ENCODE assay signal across 1 cellular context in the genomic region with DNA sequence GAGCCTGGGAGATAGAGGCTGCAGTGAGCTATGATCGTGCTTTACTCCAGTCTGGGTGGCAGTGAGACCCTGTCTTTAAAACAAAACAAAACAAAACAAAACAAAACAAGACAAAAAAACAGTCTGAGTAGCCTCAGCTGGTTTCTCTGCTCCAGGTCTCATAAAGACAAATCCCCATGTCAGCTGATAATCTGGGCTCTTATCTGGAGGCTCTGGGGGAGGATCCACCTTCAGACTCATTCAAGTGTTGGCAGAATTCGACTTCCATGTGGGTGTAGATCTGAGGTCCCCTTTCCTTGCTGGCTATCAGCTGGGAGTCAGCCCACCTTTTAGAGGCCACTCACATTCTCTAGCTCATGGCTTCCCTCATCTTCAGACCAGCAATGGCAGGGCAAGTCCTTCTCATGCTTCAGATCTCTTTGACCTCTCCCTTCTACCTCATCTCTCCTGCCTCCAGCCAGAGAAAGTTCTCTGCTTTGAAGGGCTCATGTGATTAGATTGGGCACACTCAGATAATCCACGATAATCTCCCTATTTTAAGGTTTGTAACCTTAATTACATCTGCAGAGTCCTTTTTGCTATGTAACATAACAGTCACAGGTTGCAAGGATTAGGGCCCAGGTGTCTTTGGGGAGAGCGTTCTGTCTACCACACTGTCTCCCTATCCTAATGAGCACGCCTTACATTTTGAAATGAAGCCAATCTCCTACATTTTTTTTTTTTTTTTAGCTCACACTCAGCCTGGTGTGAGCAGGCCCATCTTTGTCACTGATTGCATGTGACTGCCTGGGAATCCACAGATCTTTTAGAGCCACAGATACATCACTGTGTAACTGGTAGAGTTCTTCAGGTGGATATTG.
A peak's percentile ranks its signal among the peaks of the same experiment; 100 is the strongest.
TF ChIP-seq lines count a peak whose summit lies in the region.

No MANE protein-coding gene starts in this region.

TF ChIP-seq in K562, 482 proteins besides CTCF, POLR2A, EP300 and RAD21 (continues in another document):
- TF ChIP-seq RUNX1 (IDR thresholded peaks at IDR 0.05; ENCODE audit: low read depth) = no peak
- peak; percentile 52; the same call in 1 of the 2 replicates for TF ChIP-seq ZNF766 (CRISPR knock-in tag; conservative IDR thresholded peaks at IDR 0.05)
- TF ChIP-seq TEAD2 (tag; IDR thresholded peaks at IDR 0.05) = no peak
- TF ChIP-seq, protein P1, sequence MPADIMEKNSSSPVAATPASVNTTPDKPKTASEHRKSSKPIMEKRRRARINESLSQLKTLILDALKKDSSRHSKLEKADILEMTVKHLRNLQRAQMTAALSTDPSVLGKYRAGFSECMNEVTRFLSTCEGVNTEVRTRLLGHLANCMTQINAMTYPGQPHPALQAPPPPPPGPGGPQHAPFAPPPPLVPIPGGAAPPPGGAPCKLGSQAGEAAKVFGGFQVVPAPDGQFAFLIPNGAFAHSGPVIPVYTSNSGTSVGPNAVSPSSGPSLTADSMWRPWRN (IDR thresholded peaks at IDR 0.05; ENCODE audit: low read depth) = no peak
- TF ChIP-seq, protein P2, sequence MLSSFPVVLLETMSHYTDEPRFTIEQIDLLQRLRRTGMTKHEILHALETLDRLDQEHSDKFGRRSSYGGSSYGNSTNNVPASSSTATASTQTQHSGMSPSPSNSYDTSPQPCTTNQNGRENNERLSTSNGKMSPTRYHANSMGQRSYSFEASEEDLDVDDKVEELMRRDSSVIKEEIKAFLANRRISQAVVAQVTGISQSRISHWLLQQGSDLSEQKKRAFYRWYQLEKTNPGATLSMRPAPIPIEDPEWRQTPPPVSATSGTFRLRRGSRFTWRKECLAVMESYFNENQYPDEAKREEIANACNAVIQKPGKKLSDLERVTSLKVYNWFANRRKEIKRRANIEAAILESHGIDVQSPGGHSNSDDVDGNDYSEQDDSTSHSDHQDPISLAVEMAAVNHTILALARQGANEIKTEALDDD (IDR thresholded peaks at IDR 0.05) = no peak
- no peak for TF ChIP-seq SRF (CRISPR knock-in tag; IDR thresholded peaks at IDR 0.05)
- TF ChIP-seq ESRRB (CRISPR knock-in tag; IDR thresholded peaks at IDR 0.05; ENCODE audit: borderline replicate concordance) = no peak
- no peak for TF ChIP-seq PHB2 (IDR thresholded peaks at IDR 0.05; ENCODE audit: low read depth)
- no peak for TF ChIP-seq XRCC5 (IDR thresholded peaks at IDR 0.05; ENCODE audit: low read depth, low read length)
- no peak for TF ChIP-seq HCFC1 (IDR thresholded peaks at IDR 0.05; ENCODE audit: low read depth, low read length)
- TF ChIP-seq YY1 (IDR thresholded peaks at IDR 0.05; ENCODE audit: borderline replicate concordance in 1 of 3, control insufficient read depth in 1 of 3, extremely low read depth in 1 of 3, insufficient read depth in 3 of 3, insufficient read length in 1 of 3, insufficient replicate concordance in 2 of 3, low read depth in 1 of 3, low read length in 2 of 3) = peak in 1 of 3 experiments; percentile 28
- TF ChIP-seq, protein P3, sequence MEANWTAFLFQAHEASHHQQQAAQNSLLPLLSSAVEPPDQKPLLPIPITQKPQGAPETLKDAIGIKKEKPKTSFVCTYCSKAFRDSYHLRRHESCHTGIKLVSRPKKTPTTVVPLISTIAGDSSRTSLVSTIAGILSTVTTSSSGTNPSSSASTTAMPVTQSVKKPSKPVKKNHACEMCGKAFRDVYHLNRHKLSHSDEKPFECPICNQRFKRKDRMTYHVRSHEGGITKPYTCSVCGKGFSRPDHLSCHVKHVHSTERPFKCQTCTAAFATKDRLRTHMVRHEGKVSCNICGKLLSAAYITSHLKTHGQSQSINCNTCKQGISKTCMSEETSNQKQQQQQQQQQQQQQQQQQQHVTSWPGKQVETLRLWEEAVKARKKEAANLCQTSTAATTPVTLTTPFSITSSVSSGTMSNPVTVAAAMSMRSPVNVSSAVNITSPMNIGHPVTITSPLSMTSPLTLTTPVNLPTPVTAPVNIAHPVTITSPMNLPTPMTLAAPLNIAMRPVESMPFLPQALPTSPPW (CRISPR knock-in tag; IDR thresholded peaks at IDR 0.05) = peak; percentile 47; the same call in 1 of the 2 replicates
- TF ChIP-seq, protein P4, sequence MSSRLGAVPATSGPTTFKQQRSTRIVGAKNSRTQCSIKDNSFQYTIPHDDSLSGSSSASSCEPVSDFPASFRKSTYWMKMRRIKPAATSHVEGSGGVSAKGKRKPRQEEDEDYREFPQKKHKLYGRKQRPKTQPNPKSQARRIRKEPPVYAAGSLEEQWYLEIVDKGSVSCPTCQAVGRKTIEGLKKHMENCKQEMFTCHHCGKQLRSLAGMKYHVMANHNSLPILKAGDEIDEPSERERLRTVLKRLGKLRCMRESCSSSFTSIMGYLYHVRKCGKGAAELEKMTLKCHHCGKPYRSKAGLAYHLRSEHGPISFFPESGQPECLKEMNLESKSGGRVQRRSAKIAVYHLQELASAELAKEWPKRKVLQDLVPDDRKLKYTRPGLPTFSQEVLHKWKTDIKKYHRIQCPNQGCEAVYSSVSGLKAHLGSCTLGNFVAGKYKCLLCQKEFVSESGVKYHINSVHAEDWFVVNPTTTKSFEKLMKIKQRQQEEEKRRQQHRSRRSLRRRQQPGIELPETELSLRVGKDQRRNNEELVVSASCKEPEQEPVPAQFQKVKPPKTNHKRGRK (tag; IDR thresholded peaks at IDR 0.05) = no peak
- no peak for TF ChIP-seq NR4A1 (CRISPR knock-in tag; IDR thresholded peaks at IDR 0.05)
- no peak for TF ChIP-seq NR4A1 (tag; IDR thresholded peaks at IDR 0.05)
- no peak for TF ChIP-seq TAF7 (tag; IDR thresholded peaks at IDR 0.05)
- no peak for TF ChIP-seq ZNF174 (CRISPR knock-in tag; IDR thresholded peaks at IDR 0.05)
- TF ChIP-seq RFX5 (IDR thresholded peaks at IDR 0.05; ENCODE audit: low read depth, low read length) = no peak
- TF ChIP-seq TCFL5 (CRISPR knock-in tag; conservative IDR thresholded peaks at IDR 0.05) = no peak
- TF ChIP-seq ZNF184 (CRISPR knock-in tag; IDR thresholded peaks at IDR 0.05) = no peak
- TF ChIP-seq, protein P5, sequence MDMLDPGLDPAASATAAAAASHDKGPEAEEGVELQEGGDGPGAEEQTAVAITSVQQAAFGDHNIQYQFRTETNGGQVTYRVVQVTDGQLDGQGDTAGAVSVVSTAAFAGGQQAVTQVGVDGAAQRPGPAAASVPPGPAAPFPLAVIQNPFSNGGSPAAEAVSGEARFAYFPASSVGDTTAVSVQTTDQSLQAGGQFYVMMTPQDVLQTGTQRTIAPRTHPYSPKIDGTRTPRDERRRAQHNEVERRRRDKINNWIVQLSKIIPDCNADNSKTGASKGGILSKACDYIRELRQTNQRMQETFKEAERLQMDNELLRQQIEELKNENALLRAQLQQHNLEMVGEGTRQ (CRISPR knock-in tag; IDR thresholded peaks at IDR 0.05) = no peak
- TF ChIP-seq SMAD1 (IDR thresholded peaks at IDR 0.05; ENCODE audit: low read depth, low read length, partially characterized antibody) = no peak
- TF ChIP-seq ELF1 (tag; IDR thresholded peaks at IDR 0.05) = no peak
- no peak for TF ChIP-seq PHF20 (IDR thresholded peaks at IDR 0.05; ENCODE audit: partially characterized antibody)
- TF ChIP-seq ZZZ3 (IDR thresholded peaks at IDR 0.05) = no peak
- TF ChIP-seq ZBTB7A (IDR thresholded peaks at IDR 0.05; ENCODE audit: borderline replicate concordance, control insufficient read depth, low read depth, low read length) = no peak
- TF ChIP-seq GABPA (tag; conservative IDR thresholded peaks at IDR 0.05; ENCODE audit: low read depth) = no peak
- no peak for TF ChIP-seq POLR2H (tag; IDR thresholded peaks at IDR 0.05; ENCODE audit: low read depth)
- TF ChIP-seq POLR2AphosphoS5 (IDR thresholded peaks at IDR 0.05; ENCODE audit: control insufficient read depth, insufficient read depth, low read depth, low read length) = 0 out of 2 replicates have a peak, but pooled peaks have one; percentile 44
- no peak for TF ChIP-seq IFI16 (CRISPR knock-in tag; IDR thresholded peaks at IDR 0.05)
- TF ChIP-seq RBM39 (optimal IDR thresholded peaks at IDR 0.05; ENCODE audit: low read depth, low read length) = no peak
- TF ChIP-seq, protein P6, sequence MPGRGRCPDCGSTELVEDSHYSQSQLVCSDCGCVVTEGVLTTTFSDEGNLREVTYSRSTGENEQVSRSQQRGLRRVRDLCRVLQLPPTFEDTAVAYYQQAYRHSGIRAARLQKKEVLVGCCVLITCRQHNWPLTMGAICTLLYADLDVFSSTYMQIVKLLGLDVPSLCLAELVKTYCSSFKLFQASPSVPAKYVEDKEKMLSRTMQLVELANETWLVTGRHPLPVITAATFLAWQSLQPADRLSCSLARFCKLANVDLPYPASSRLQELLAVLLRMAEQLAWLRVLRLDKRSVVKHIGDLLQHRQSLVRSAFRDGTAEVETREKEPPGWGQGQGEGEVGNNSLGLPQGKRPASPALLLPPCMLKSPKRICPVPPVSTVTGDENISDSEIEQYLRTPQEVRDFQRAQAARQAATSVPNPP (IDR thresholded peaks at IDR 0.05; ENCODE audit: borderline replicate concordance, insufficient read depth, insufficient read length) = no peak
- no peak for TF ChIP-seq KAT8 (IDR thresholded peaks at IDR 0.05; ENCODE audit: low read depth)
- TF ChIP-seq, protein P7, sequence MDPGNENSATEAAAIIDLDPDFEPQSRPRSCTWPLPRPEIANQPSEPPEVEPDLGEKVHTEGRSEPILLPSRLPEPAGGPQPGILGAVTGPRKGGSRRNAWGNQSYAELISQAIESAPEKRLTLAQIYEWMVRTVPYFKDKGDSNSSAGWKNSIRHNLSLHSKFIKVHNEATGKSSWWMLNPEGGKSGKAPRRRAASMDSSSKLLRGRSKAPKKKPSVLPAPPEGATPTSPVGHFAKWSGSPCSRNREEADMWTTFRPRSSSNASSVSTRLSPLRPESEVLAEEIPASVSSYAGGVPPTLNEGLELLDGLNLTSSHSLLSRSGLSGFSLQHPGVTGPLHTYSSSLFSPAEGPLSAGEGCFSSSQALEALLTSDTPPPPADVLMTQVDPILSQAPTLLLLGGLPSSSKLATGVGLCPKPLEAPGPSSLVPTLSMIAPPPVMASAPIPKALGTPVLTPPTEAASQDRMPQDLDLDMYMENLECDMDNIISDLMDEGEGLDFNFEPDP (CRISPR knock-in tag; IDR thresholded peaks at IDR 0.05) = no peak
- TF ChIP-seq SRSF1 (IDR thresholded peaks at IDR 0.05; ENCODE audit: low read depth, low read length) = no peak
- peak; percentile 26 for TF ChIP-seq LEF1 (IDR thresholded peaks at IDR 0.05)
- TF ChIP-seq, protein P8, sequence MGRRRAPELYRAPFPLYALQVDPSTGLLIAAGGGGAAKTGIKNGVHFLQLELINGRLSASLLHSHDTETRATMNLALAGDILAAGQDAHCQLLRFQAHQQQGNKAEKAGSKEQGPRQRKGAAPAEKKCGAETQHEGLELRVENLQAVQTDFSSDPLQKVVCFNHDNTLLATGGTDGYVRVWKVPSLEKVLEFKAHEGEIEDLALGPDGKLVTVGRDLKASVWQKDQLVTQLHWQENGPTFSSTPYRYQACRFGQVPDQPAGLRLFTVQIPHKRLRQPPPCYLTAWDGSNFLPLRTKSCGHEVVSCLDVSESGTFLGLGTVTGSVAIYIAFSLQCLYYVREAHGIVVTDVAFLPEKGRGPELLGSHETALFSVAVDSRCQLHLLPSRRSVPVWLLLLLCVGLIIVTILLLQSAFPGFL (CRISPR knock-in tag; IDR thresholded peaks at IDR 0.05) = no peak
- TF ChIP-seq SIRT6 (IDR thresholded peaks at IDR 0.05; ENCODE audit: low read depth, low read length) = no peak
